In genomic region chr2:212733273-212733672, GRCh38 we compare ENCODE assay signal across 1 cellular context.
A peak's percentile ranks its signal among the peaks of the same experiment; 100 is the strongest.
TF ChIP-seq lines count a peak whose summit lies in the region.

No MANE protein-coding gene starts in this region.

TF ChIP-seq in GM12878, 131 proteins besides CTCF, POLR2A, EP300 and RAD21 (continued from another document and continues in another):
- no peak for TF ChIP-seq NFXL1 (IDR thresholded peaks at IDR 0.05; ENCODE audit: borderline replicate concordance)
- TF ChIP-seq, protein P1, sequence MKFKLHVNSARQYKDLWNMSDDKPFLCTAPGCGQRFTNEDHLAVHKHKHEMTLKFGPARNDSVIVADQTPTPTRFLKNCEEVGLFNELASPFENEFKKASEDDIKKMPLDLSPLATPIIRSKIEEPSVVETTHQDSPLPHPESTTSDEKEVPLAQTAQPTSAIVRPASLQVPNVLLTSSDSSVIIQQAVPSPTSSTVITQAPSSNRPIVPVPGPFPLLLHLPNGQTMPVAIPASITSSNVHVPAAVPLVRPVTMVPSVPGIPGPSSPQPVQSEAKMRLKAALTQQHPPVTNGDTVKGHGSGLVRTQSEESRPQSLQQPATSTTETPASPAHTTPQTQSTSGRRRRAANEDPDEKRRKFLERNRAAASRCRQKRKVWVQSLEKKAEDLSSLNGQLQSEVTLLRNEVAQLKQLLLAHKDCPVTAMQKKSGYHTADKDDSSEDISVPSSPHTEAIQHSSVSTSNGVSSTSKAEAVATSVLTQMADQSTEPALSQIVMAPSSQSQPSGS (IDR thresholded peaks at IDR 0.05; ENCODE audit: low read length) = peak; percentile 75
- no peak for TF ChIP-seq SMAD5 (IDR thresholded peaks at IDR 0.05; ENCODE audit: low read depth)
- TF ChIP-seq CHD2 (IDR thresholded peaks at IDR 0.05; ENCODE audit: borderline replicate concordance, low read depth, low read length) = no peak
- no peak for TF ChIP-seq SMARCA5 (IDR thresholded peaks at IDR 0.05)
- TF ChIP-seq RCOR1 (conservative IDR thresholded peaks at IDR 0.05; ENCODE audit: low read depth, low read length) = no peak
- TF ChIP-seq HDGF (IDR thresholded peaks at IDR 0.05) = no peak
- TF ChIP-seq, protein P2, sequence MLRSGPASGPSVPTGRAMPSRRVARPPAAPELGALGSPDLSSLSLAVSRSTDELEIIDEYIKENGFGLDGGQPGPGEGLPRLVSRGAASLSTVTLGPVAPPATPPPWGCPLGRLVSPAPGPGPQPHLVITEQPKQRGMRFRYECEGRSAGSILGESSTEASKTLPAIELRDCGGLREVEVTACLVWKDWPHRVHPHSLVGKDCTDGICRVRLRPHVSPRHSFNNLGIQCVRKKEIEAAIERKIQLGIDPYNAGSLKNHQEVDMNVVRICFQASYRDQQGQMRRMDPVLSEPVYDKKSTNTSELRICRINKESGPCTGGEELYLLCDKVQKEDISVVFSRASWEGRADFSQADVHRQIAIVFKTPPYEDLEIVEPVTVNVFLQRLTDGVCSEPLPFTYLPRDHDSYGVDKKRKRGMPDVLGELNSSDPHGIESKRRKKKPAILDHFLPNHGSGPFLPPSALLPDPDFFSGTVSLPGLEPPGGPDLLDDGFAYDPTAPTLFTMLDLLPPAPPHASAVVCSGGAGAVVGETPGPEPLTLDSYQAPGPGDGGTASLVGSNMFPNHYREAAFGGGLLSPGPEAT (IDR thresholded peaks at IDR 0.05; ENCODE audit: low read depth) = no peak
- TF ChIP-seq TAF1 (IDR thresholded peaks at IDR 0.05; ENCODE audit: borderline replicate concordance, low read depth, low read length) = no peak
- TF ChIP-seq ZNF207 (IDR thresholded peaks at IDR 0.05; ENCODE audit: borderline replicate concordance) = no peak
- TF ChIP-seq HCFC1 (IDR thresholded peaks at IDR 0.05; ENCODE audit: low read length) = no peak
- no peak for TF ChIP-seq PAX5 (IDR thresholded peaks at IDR 0.05; ENCODE audit: borderline replicate concordance, low read depth, low read length)
- 0 out of 2 replicates have a peak, but pooled peaks have one; percentile 4 for TF ChIP-seq SMC3 (IDR thresholded peaks at IDR 0.05; ENCODE audit: borderline replicate concordance, low read length)
- TF ChIP-seq NFYA (IDR thresholded peaks at IDR 0.05; ENCODE audit: borderline replicate concordance, low read depth, low read length) = no peak
- TF ChIP-seq RUNX3 (IDR thresholded peaks at IDR 0.05; ENCODE audit: low read length) = peak; percentile 96
- no peak for TF ChIP-seq ELK1 (IDR thresholded peaks at IDR 0.05; ENCODE audit: low read depth, low read length)
- no peak for TF ChIP-seq E2F4 (IDR thresholded peaks at IDR 0.05; ENCODE audit: low read depth, low read length)
- peak; percentile 94 for TF ChIP-seq NFIC (IDR thresholded peaks at IDR 0.05; ENCODE audit: low read depth, low read length)
- TF ChIP-seq TCF7 (IDR thresholded peaks at IDR 0.05; ENCODE audit: borderline replicate concordance) = peak; percentile 51; the same call in 1 of the 2 replicates
- peak; percentile 94 for TF ChIP-seq EED (IDR thresholded peaks at IDR 0.05; ENCODE audit: low read depth)
- TF ChIP-seq POLR2AphosphoS2 (IDR thresholded peaks at IDR 0.05; ENCODE audit: low read depth, low read length) = no peak
- no peak for TF ChIP-seq MYB (IDR thresholded peaks at IDR 0.05; ENCODE audit: borderline replicate concordance, low read depth, low read length)
- TF ChIP-seq SP1 (IDR thresholded peaks at IDR 0.05; ENCODE audit: low read depth, low read length) = no peak
- TF ChIP-seq ATF3 (IDR thresholded peaks at IDR 0.05; ENCODE audit: borderline replicate concordance, extremely low read depth, low read depth, low read length) = no peak
- 0 out of 2 replicates have a peak, but pooled peaks have one; percentile 51 for TF ChIP-seq DPF2 (IDR thresholded peaks at IDR 0.05)
- TF ChIP-seq, protein P3, sequence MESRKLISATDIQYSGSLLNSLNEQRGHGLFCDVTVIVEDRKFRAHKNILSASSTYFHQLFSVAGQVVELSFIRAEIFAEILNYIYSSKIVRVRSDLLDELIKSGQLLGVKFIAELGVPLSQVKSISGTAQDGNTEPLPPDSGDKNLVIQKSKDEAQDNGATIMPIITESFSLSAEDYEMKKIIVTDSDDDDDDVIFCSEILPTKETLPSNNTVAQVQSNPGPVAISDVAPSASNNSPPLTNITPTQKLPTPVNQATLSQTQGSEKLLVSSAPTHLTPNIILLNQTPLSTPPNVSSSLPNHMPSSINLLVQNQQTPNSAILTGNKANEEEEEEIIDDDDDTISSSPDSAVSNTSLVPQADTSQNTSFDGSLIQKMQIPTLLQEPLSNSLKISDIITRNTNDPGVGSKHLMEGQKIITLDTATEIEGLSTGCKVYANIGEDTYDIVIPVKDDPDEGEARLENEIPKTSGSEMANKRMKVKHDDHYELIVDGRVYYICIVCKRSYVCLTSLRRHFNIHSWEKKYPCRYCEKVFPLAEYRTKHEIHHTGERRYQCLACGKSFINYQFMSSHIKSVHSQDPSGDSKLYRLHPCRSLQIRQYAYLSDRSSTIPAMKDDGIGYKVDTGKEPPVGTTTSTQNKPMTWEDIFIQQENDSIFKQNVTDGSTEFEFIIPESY (IDR thresholded peaks at IDR 0.05) = no peak
- TF ChIP-seq IKZF1 (conservative IDR thresholded peaks at IDR 0.05) = peak; percentile 32
- TF ChIP-seq IKZF2 (IDR thresholded peaks at IDR 0.05) = peak; percentile 63 to 74
- TF ChIP-seq SREBF1 (IDR thresholded peaks at IDR 0.05; ENCODE audit: low read length) = no peak
- no peak for TF ChIP-seq SREBF2 (IDR thresholded peaks at IDR 0.05; ENCODE audit: low read length)
- no peak for TF ChIP-seq NRF1 (conservative IDR thresholded peaks at IDR 0.05; ENCODE audit: low read depth, low read length)
- no peak for TF ChIP-seq BACH1 (IDR thresholded peaks at IDR 0.05; ENCODE audit: borderline replicate concordance)
- TF ChIP-seq MEF2B (IDR thresholded peaks at IDR 0.05; ENCODE audit: partially characterized antibody, poor library complexity, severe bottlenecking) = no peak
- TF ChIP-seq MEF2A (IDR thresholded peaks at IDR 0.05; ENCODE audit: insufficient read depth, low read depth, low read length) = no peak
- peak; percentile 92 for TF ChIP-seq CBFB (IDR thresholded peaks at IDR 0.05; ENCODE audit: low read depth)
- TF ChIP-seq ZNF592 (IDR thresholded peaks at IDR 0.05) = no peak
- TF ChIP-seq POU2F2 (IDR thresholded peaks at IDR 0.05; ENCODE audit: borderline replicate concordance, low read depth, low read length) = no peak
- TF ChIP-seq BHLHE40 (IDR thresholded peaks at IDR 0.05; ENCODE audit: borderline replicate concordance in 1 of 2, low read depth in 2 of 2, low read length in 1 of 2) = no peak
- no peak for TF ChIP-seq SIN3A (IDR thresholded peaks at IDR 0.05; ENCODE audit: low read depth, low read length)
- TF ChIP-seq REST (IDR thresholded peaks at IDR 0.05; ENCODE audit: low read depth, low read length) = no peak
- TF ChIP-seq SPI1 (IDR thresholded peaks at IDR 0.05; ENCODE audit: borderline replicate concordance, insufficient read depth, low read depth, low read length) = no peak
- TF ChIP-seq ZBTB11 (CRISPR knock-in tag; IDR thresholded peaks at IDR 0.05) = no peak
- TF ChIP-seq KDM1A (IDR thresholded peaks at IDR 0.05; ENCODE audit: borderline replicate concordance) = no peak
- peak; percentile 98 for TF ChIP-seq JUNB (IDR thresholded peaks at IDR 0.05)
- peak in 1 of 2 experiments; percentile 55; a peak in 1 of 4 replicates for TF ChIP-seq SRF (IDR thresholded peaks at IDR 0.05; ENCODE audit: low read depth in 2 of 2, low read length in 2 of 2)
- peak; percentile 61; the same call in 1 of the 2 replicates for TF ChIP-seq IRF4 (IDR thresholded peaks at IDR 0.05; ENCODE audit: low read depth, low read length)
- peak; percentile 45; the same call in 1 of the 2 replicates for TF ChIP-seq CREB1 (IDR thresholded peaks at IDR 0.05; ENCODE audit: low read depth)
- no peak for TF ChIP-seq ZNF384 (IDR thresholded peaks at IDR 0.05; ENCODE audit: borderline replicate concordance, low read depth, low read length)
